In genomic region chr10:104396581-104396980, GRCh38 we compare ENCODE assay signal across 17 cellular contexts. TPM values are rescaled to one million over a fixed set of nuclear protein-coding genes. Genes with fewer than 3 reads are reported as not detected.
"Had no signal": no experiment of that assay in that cellular context is flagged by ENCODE, and none has a peak within 500 bp of the region (broad histone marks: within the 10 kb centered on the region; RNA-seq: fewer than 3 reads in every experiment).

No MANE protein-coding gene starts in this region.

- H3K9me3 ChIP-seq: colonic mucosa, esophagus muscularis mucosa, gastroesophageal sphincter, heart left ventricle, left lung, lower lobe of right lung, mucosa of descending colon had no signal

- DNase-seq: colonic mucosa; cortex of kidney; effector CD8-positive, alpha-beta T cell; foreskin keratinocyte; heart left ventricle; hypothalamus; left cardiac atrium; left lung; left ventricle myocardium superior; lower lobe of right lung; mesenchymal stem cell; mucosa of descending colon had no signal

- H3K4me3 ChIP-seq: colonic mucosa, esophagus muscularis mucosa, gastroesophageal sphincter, heart left ventricle, hepatocyte, left lung, lower lobe of right lung, mucosa of descending colon had no signal

- H3K4me1 ChIP-seq: colonic mucosa, esophagus muscularis mucosa, gastroesophageal sphincter, heart left ventricle, lower lobe of right lung had no signal

- H3K36me3 ChIP-seq: colonic mucosa, gastroesophageal sphincter, heart left ventricle, left lung, lower lobe of right lung had no signal

- H3K27ac ChIP-seq: colonic mucosa, esophagus muscularis mucosa, foreskin keratinocyte, gastroesophageal sphincter, heart left ventricle, hepatocyte, left lung, lower lobe of right lung had no signal

- H3K27me3 ChIP-seq: colonic mucosa, esophagus muscularis mucosa, gastroesophageal sphincter, hepatocyte, left lung had no signal

- H3K4me3 Mint-ChIP-seq: dendritic cell treated with granulocyte-macrophage colony-stimulating factor and Interleukin-4, amounts not matched to agents 40 ng/mL and 50 ng/mL, for 4 days; mesothelial cell of epicardium had no signal

- H3K36me3 Mint-ChIP-seq: mesothelial cell of epicardium had no signal

- H3K27ac Mint-ChIP-seq: dendritic cell treated with granulocyte-macrophage colony-stimulating factor and Interleukin-4, amounts not matched to agents 40 ng/mL and 50 ng/mL, for 4 days; mesothelial cell of epicardium had no signal

- H3K9me3 Mint-ChIP-seq: dendritic cell treated with granulocyte-macrophage colony-stimulating factor and Interleukin-4, amounts not matched to agents 40 ng/mL and 50 ng/mL, for 4 days; mesothelial cell of epicardium had no signal

- ATAC-seq: foreskin keratinocyte, gastroesophageal sphincter, heart left ventricle, left cardiac atrium, left lung, left ventricle myocardium superior, lower lobe of right lung, mucosa of descending colon had no signal

RNA-seq across cellular contexts. Expression of gene CFAP58, which starts 42.9 kb away (rescaled TPM):
- polyA plus RNA-seq: hepatocyte had no signal
